In the genomic region with DNA sequence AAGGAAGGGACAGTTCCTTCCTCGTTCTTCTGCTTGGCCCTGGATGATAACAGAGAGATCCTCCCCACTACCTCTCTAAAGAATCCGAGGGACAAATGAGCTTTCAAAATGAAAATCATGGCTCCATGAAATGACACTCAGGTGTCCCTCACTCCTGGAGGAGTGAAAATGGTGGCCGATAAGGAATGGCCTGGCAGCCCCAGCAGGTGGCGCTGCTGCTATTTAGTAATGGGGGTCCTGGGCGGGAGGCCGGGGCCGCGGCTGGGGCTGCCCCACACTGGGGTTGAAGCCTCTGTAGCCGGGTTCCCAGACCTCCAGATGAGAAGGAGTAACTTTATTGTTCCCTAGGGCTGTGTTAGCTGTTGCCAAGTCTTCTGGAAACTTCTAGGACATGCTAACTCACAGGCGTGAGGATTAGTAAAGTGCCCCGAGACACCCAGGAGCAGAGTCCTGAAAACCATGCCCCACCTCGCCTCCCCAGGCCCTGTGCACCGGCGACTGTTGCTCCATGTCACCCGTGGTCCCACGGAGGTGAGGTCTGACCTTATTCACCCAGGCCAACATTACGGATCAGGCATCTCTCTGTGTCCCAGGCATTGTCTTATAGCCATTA, we compare ENCODE assay signal across 8 cellular contexts.
DNase-seq lines count a peak whose midpoint lies in the region; ATAC-seq and TF ChIP-seq lines count a peak whose summit lies in the region.

No MANE protein-coding gene starts in this region.

- DNase-seq in BJ (ENCODE audit: low read depth) (no peak), NCI-H1930 (lab: John Stamatoyannopoulos, UW) (peak; percentile 38 to 77), choroid plexus epithelial cell (ENCODE audit: low read depth) (peak; percentile 59)
- DNase-seq in activated CD4-positive, alpha-beta T cell treated with anti-CD3 and anti-CD28 coated beads for 48 hours = peak; percentile 82
- peak; percentile 31 to 48 (median 33) for DNase-seq in stimulated activated CD4-positive, alpha-beta T cell treated with anti-CD3 and anti-CD28 coated beads, TNF-alpha, amount 100 ng/mL, for 4 hours (ENCODE audit: low read depth in 3 of 3)

- ATAC-seq in GM19455 (IDR thresholded peaks at IDR 0.05; ENCODE audit: unreplicated experiment) (peak; percentile 71), HG03108 (IDR thresholded peaks at IDR 0.05; ENCODE audit: unreplicated experiment) (no peak)

- H3K4me3 ChIP-seq in BJ (ENCODE audit: low read depth, low read length) (no peak overlapping the region), choroid plexus epithelial cell (ENCODE audit: low read depth, low read length) (no peak overlapping the region), liver (ENCODE audit: low read depth in 1 of 3, low read length in 3 of 3) (no peak overlapping the region)

- POLR2A ChIA-PET in BJ (lab: Charles Lee) = no interaction called here

- CTCF ChIA-PET in BJ (lab: Yijun Ruan, JAX) = interaction anchor here (0.6 to 1.3 kb wide), 9 partner anchors 9 to 733 kb away, joined by 3 to 4 read pairs (median 3); no protein-coding TSS in a partner anchor

- H3K27me3 ChIP-seq in BJ (ENCODE audit: control insufficient read depth, insufficient read depth, low read length) (no peaks in the 10 kb centered on the region), liver (ENCODE audit: control insufficient read depth in 4 of 4, insufficient read depth in 4 of 4, low read length in 3 of 4) (no peaks in the 10 kb centered on the region)

- no peak overlapping the region for H3K9ac ChIP-seq in liver (ENCODE audit: low read depth in 1 of 2, low read length in 2 of 2)

- H3K4me1 ChIP-seq in liver (ENCODE audit: control insufficient read depth in 4 of 4, insufficient read depth in 4 of 4, low read length in 3 of 4) = peaks cover 14 to 46% (median 37%) of the 10 kb centered on the region in 4 donors

- TF ChIP-seq CTCF in BJ (IDR thresholded peaks at IDR 0.05; ENCODE audit: insufficient read depth, low read depth, low read length) (peak; percentile 86), choroid plexus epithelial cell (conservative IDR thresholded peaks at IDR 0.05; ENCODE audit: low read depth, low read length) (peak; percentile 90), liver (IDR thresholded peaks at IDR 0.05; ENCODE audit: low read depth, low read length, missing input control) (peak; percentile 75)

- H3K9me3 ChIP-seq in liver (ENCODE audit: control insufficient read depth in 4 of 4, low read length in 3 of 4) = no peaks in the 10 kb centered on the region

- peak overlapping the region in 1 of 2 donors; percentile 22 for H3K27ac ChIP-seq in liver (ENCODE audit: low read depth in 1 of 2, low read length in 2 of 2)

- H3K36me3 ChIP-seq in BJ (ENCODE audit: control insufficient read depth, insufficient read depth, low read length) (peaks cover 14% of the 10 kb centered on the region), liver (ENCODE audit: control insufficient read depth in 4 of 4, insufficient read depth in 3 of 4, low read depth in 1 of 4, low read length in 3 of 4) (peaks cover 0 to 4% (median 1%) of the 10 kb centered on the region in 4 donors)

- peak; percentile 76 to 81 for TF ChIP-seq RAD21 in liver (IDR thresholded peaks at IDR 0.05)

- 45% methylated on average over 17 of the region's 17 CpGs for WGBS in liver

TF ChIP-seq in liver, 16 proteins besides CTCF, POLR2A, EP300 and RAD21:
- TF ChIP-seq, protein P1, sequence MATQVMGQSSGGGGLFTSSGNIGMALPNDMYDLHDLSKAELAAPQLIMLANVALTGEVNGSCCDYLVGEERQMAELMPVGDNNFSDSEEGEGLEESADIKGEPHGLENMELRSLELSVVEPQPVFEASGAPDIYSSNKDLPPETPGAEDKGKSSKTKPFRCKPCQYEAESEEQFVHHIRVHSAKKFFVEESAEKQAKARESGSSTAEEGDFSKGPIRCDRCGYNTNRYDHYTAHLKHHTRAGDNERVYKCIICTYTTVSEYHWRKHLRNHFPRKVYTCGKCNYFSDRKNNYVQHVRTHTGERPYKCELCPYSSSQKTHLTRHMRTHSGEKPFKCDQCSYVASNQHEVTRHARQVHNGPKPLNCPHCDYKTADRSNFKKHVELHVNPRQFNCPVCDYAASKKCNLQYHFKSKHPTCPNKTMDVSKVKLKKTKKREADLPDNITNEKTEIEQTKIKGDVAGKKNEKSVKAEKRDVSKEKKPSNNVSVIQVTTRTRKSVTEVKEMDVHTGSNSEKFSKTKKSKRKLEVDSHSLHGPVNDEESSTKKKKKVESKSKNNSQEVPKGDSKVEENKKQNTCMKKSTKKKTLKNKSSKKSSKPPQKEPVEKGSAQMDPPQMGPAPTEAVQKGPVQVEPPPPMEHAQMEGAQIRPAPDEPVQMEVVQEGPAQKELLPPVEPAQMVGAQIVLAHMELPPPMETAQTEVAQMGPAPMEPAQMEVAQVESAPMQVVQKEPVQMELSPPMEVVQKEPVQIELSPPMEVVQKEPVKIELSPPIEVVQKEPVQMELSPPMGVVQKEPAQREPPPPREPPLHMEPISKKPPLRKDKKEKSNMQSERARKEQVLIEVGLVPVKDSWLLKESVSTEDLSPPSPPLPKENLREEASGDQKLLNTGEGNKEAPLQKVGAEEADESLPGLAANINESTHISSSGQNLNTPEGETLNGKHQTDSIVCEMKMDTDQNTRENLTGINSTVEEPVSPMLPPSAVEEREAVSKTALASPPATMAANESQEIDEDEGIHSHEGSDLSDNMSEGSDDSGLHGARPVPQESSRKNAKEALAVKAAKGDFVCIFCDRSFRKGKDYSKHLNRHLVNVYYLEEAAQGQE (IDR thresholded peaks at IDR 0.05) = no peak
- peak; percentile 79 for TF ChIP-seq YY1 (IDR thresholded peaks at IDR 0.05)
